Comparison of ENCODE assay signal across 17 cellular contexts in genomic region chr4:111678466-111678865, GRCh38.
DNase-seq lines count a peak whose midpoint lies in the region; ATAC-seq and TF ChIP-seq lines count a peak whose summit lies in the region.
"Had no signal": no experiment of that assay in that cellular context is flagged by ENCODE, and none has a peak within 500 bp of the region (broad histone marks: within the 10 kb centered on the region; RNA-seq: fewer than 3 reads in every experiment).

No MANE protein-coding gene starts in this region.

- no peak for TF ChIP-seq EP300 in sigmoid colon (IDR thresholded peaks at IDR 0.05)

- H3K9me3 ChIP-seq in esophagus squamous epithelium (no peaks in the 10 kb centered on the region), sigmoid colon (no peaks in the 10 kb centered on the region)
- H3K9me3 ChIP-seq: thyroid gland had no signal

- no peaks in the 10 kb centered on the region for H3K27me3 Mint-ChIP-seq in activated CD4-positive, alpha-beta T cell treated with anti-CD3 and anti-CD28 coated beads for 36 hours

- H3K27ac ChIP-seq in esophagus squamous epithelium = no peak overlapping the region
- H3K27ac ChIP-seq in sigmoid colon = no peak overlapping the region
- H3K27ac ChIP-seq: thyroid gland had no signal

- no peak for ATAC-seq in activated CD4-positive, alpha-beta T cell treated with anti-CD3 and anti-CD28 coated beads for 36 hours
- ATAC-seq: esophagus mucosa had no signal

- TF ChIP-seq CTCF in AG04449 (IDR thresholded peaks at IDR 0.05; ENCODE audit: insufficient read depth, low read length, missing control alignments) = no peak
- no peak for TF ChIP-seq CTCF in astrocyte of the spinal cord (IDR thresholded peaks at IDR 0.05; ENCODE audit: low read depth, low read length)
- TF ChIP-seq CTCF in foreskin fibroblast (IDR thresholded peaks at IDR 0.05; ENCODE audit: low read depth, low read length) = no peak
- TF ChIP-seq CTCF in esophagus squamous epithelium (IDR thresholded peaks at IDR 0.05) = no peak
- TF ChIP-seq CTCF in sigmoid colon (IDR thresholded peaks at IDR 0.05) = no peak

- 18 to 24% methylated on average over 1 of the region's 1 CpG for WGBS in esophagus squamous epithelium, 2 donors
- 22 to 60% methylated on average over 1 of the region's 1 CpG for WGBS in sigmoid colon, 2 donors

- no peaks in the 10 kb centered on the region for H3K36me3 ChIP-seq in esophagus squamous epithelium
- no peaks in the 10 kb centered on the region for H3K36me3 ChIP-seq in sigmoid colon
- H3K36me3 ChIP-seq: thyroid gland had no signal

- H3K4me3 ChIP-seq in AG04449 (ENCODE audit: low read depth, low read length) (no peak overlapping the region), astrocyte of the spinal cord (ENCODE audit: low read depth, low read length) (no peak overlapping the region), foreskin fibroblast (ENCODE audit: low read depth in 1 of 2, low read length in 2 of 2) (no peak overlapping the region), esophagus squamous epithelium (no peak overlapping the region), sigmoid colon (no peak overlapping the region)
- H3K4me3 ChIP-seq: thyroid gland had no signal

- H3K27ac Mint-ChIP-seq in activated CD4-positive, alpha-beta T cell treated with anti-CD3 and anti-CD28 coated beads for 36 hours = no peak overlapping the region

- H3K4me1 ChIP-seq in esophagus squamous epithelium (no peaks in the 10 kb centered on the region), sigmoid colon (peaks cover 0 to 5% (median 0%) of the 10 kb centered on the region in 4 donors)
- H3K4me1 ChIP-seq: thyroid gland had no signal

- POLR2A ChIA-PET in AG04449 (lab: Yijun Ruan, JAX) = no interaction called here
- POLR2A ChIA-PET in activated CD4-positive, alpha-beta T cell treated with anti-CD3 and anti-CD28 coated beads for 36 hours (lab: Charles Lee) = no interaction called here

- H3K36me3 Mint-ChIP-seq in activated CD4-positive, alpha-beta T cell treated with anti-CD3 and anti-CD28 coated beads for 36 hours (ENCODE audit: low read depth) = no peaks in the 10 kb centered on the region

- TF ChIP-seq POLR2A in esophagus squamous epithelium (IDR thresholded peaks at IDR 0.05) = no peak
- TF ChIP-seq POLR2A in sigmoid colon (IDR thresholded peaks at IDR 0.05) = no peak

- intact Hi-C loops in activated CD4-positive, alpha-beta T cell treated with anti-CD3 and anti-CD28 coated beads for 36 hours (cut with DNase I, micrococcal nuclease) = no loop called here
- intact Hi-C loops in esophagus squamous epithelium (cut with DNase I) = no loop called here
- intact Hi-C loops in sigmoid colon (cut with DNase I) = no loop called here

- CTCF ChIA-PET in AG04449 (lab: Yijun Ruan, JAX) = interaction anchor here (0.8 kb wide), 1 partner anchor 35 kb away, joined by 3 read pairs; no protein-coding TSS in a partner anchor
- CTCF ChIA-PET in activated CD4-positive, alpha-beta T cell treated with anti-CD3 and anti-CD28 coated beads for 36 hours (lab: Charles Lee) = interaction anchor here (1.8 kb wide), 1 partner anchor 14 kb away, joined by 6 read pairs; no protein-coding TSS in a partner anchor

- H3K4me3 Mint-ChIP-seq in activated CD4-positive, alpha-beta T cell treated with anti-CD3 and anti-CD28 coated beads for 36 hours = no peak overlapping the region

- peak; percentile 51 for DNase-seq in AG04449 (ENCODE audit: low read depth, low spot score)
- peak; percentile 2 for DNase-seq in HS-27A (ENCODE audit: low read depth)
- DNase-seq in astrocyte of the spinal cord (ENCODE audit: low read depth, low spot score) = peak; percentile 53
- DNase-seq in foreskin fibroblast = peak; percentile 87 to 88
- no peak for DNase-seq in HK-2 (ENCODE audit: unreplicated experiment)
- no peak for DNase-seq in activated CD4-positive, alpha-beta T cell treated with anti-CD3 and anti-CD28 coated beads for 36 hours
- no peak for DNase-seq in esophagus squamous epithelium (lab: John Stamatoyannopoulos, UW)
- no peak for DNase-seq in sigmoid colon
- DNase-seq: AML-193; caudate nucleus; DMS79 treated with DMSO at 0.1 percent for 48 hours; NCI-H187 treated with DMSO at 0.1 percent for 48 hours; NCI-H748 treated with DMSO at 0.1 percent for 48 hours; SHP77 treated with DMSO at 0.1 percent for 48 hours; stimulated activated CD4-positive, alpha-beta T cell treated with anti-CD3 and anti-CD28 coated beads, Interleukin-15, amount 100 ng/mL, for 24 hours; thyroid gland had no signal

- H3K27me3 ChIP-seq in esophagus squamous epithelium (no peaks in the 10 kb centered on the region), sigmoid colon (no peaks in the 10 kb centered on the region)
- H3K27me3 ChIP-seq: thyroid gland had no signal

- H3K9me3 Mint-ChIP-seq in activated CD4-positive, alpha-beta T cell treated with anti-CD3 and anti-CD28 coated beads for 36 hours (ENCODE audit: low read depth) = no peaks in the 10 kb centered on the region

- in situ Hi-C loops in astrocyte of the spinal cord (cut with HindIII; ENCODE audit: low sequenced_read_pairs) = no loop called here

- no peaks in the 10 kb centered on the region for H3K4me1 Mint-ChIP-seq in activated CD4-positive, alpha-beta T cell treated with anti-CD3 and anti-CD28 coated beads for 36 hours

Comparison
In these comparisons a context has a peak if more than half of its experiments do, and no peak if none do; other contexts are left out.
1. DNase-seq: peak in AG04449 (single experiment), HS-27A (single experiment), astrocyte of the spinal cord (single experiment) and foreskin fibroblast (2 of 2); none in HK-2 (single experiment), activated CD4-positive, alpha-beta T cell treated with anti-CD3 and anti-CD28 coated beads for 36 hours (single experiment), esophagus squamous epithelium (single experiment) and sigmoid colon (single experiment).